21 cellular contexts compared by ENCODE assay signal in genomic region chr15:38521316-38521715, GRCh38. TPM values are rescaled to one million over a fixed set of nuclear protein-coding genes. Genes with fewer than 3 reads are reported as not detected.
DNase-seq lines count a peak whose midpoint lies in the region; ATAC-seq and TF ChIP-seq lines count a peak whose summit lies in the region.
"Had no signal": no experiment of that assay in that cellular context is flagged by ENCODE, and none has a peak within 500 bp of the region (broad histone marks: within the 10 kb centered on the region; RNA-seq: fewer than 3 reads in every experiment).

No MANE protein-coding gene starts in this region.

- no peaks in the 10 kb centered on the region for H3K9me3 ChIP-seq in Loucy (ENCODE audit: insufficient read depth, low read depth, low read length)
- no peaks in the 10 kb centered on the region for H3K9me3 ChIP-seq in osteoblast (ENCODE audit: low read depth, low read length)
- H3K9me3 ChIP-seq: heart right ventricle, right lobe of liver, thyroid gland had no signal

- H3K27ac Mint-ChIP-seq in activated T-cell treated with anti-CD3 and anti-CD28 coated beads, Interleukin-2, amount 50 U/mL, for 24 hours: peak overlapping the region; percentile 82
- peak overlapping the region; percentile 65 for H3K27ac Mint-ChIP-seq in activated T-helper 17 cell treated with anti-CD3 and anti-CD28 coated beads, Interleukin-2, amount 50 U/mL, for 72 hours
- H3K27ac Mint-ChIP-seq: activated naive CD8-positive, alpha-beta T cell treated with anti-CD3 and anti-CD28 coated beads, Interleukin-2, amount 10 ng/mL, durations not matched to agents 7 days and 5 days had no signal

- no peak overlapping the region for H3K27ac ChIP-seq in osteoblast (ENCODE audit: low read depth, low read length)
- H3K27ac ChIP-seq: brain microvascular endothelial cell, coronary artery, heart right ventricle, right lobe of liver, RWPE1, thyroid gland had no signal

- no peaks in the 10 kb centered on the region for H3K4me1 ChIP-seq in Loucy (ENCODE audit: insufficient read depth, low read length, poor library complexity, severe bottlenecking)
- H3K4me1 ChIP-seq in osteoblast (ENCODE audit: insufficient read depth, low read length): peaks cover 21% of the 10 kb centered on the region
- H3K4me1 ChIP-seq: heart right ventricle, right lobe of liver, thyroid gland had no signal

- no peak overlapping the region for H3K9ac ChIP-seq in Loucy (ENCODE audit: low read depth, low read length, poor library complexity, severe bottlenecking)

- peaks cover 87% of the 10 kb centered on the region for H3K36me3 Mint-ChIP-seq in activated T-cell treated with anti-CD3 and anti-CD28 coated beads, Interleukin-2, amount 50 U/mL, for 24 hours (ENCODE audit: low read depth)
- H3K36me3 Mint-ChIP-seq in activated T-helper 17 cell treated with anti-CD3 and anti-CD28 coated beads, Interleukin-2, amount 50 U/mL, for 72 hours (ENCODE audit: low read depth): peaks cover 99% of the 10 kb centered on the region

- H3K9me3 Mint-ChIP-seq in activated T-cell treated with anti-CD3 and anti-CD28 coated beads, Interleukin-2, amount 50 U/mL, for 24 hours: no peaks in the 10 kb centered on the region
- no peaks in the 10 kb centered on the region for H3K9me3 Mint-ChIP-seq in activated T-helper 17 cell treated with anti-CD3 and anti-CD28 coated beads, Interleukin-2, amount 50 U/mL, for 72 hours
- H3K9me3 Mint-ChIP-seq: activated naive CD8-positive, alpha-beta T cell treated with anti-CD3 and anti-CD28 coated beads, Interleukin-2, amount 10 ng/mL, durations not matched to agents 7 days and 5 days had no signal

- no peaks in the 10 kb centered on the region for H3K27me3 Mint-ChIP-seq in activated T-cell treated with anti-CD3 and anti-CD28 coated beads, Interleukin-2, amount 50 U/mL, for 24 hours
- no peaks in the 10 kb centered on the region for H3K27me3 Mint-ChIP-seq in activated T-helper 17 cell treated with anti-CD3 and anti-CD28 coated beads, Interleukin-2, amount 50 U/mL, for 72 hours
- H3K27me3 Mint-ChIP-seq: activated naive CD8-positive, alpha-beta T cell treated with anti-CD3 and anti-CD28 coated beads, Interleukin-2, amount 10 ng/mL, durations not matched to agents 7 days and 5 days had no signal

- ATAC-seq in activated T-helper 17 cell treated with anti-CD3 and anti-CD28 coated beads, Interleukin-2, amount 50 U/mL, for 72 hours (replicated peaks): no peak
- ATAC-seq: heart right ventricle, right lobe of liver had no signal

- no peaks in the 10 kb centered on the region for H3F3A ChIP-seq in Loucy (ENCODE audit: low read depth)

- H3K36me3 ChIP-seq in Loucy (ENCODE audit: insufficient read depth, low read length) (peaks cover 44% of the 10 kb centered on the region; the same call in 1 of the 2 replicates), osteoblast (ENCODE audit: insufficient read depth, low read length) (no peaks in the 10 kb centered on the region)
- H3K36me3 ChIP-seq: brain microvascular endothelial cell, heart right ventricle, right lobe of liver, thyroid gland had no signal

- H4K20me1 ChIP-seq in Loucy (ENCODE audit: insufficient read depth, low read length, poor library complexity, severe bottlenecking) (no peaks in the 10 kb centered on the region), osteoblast (ENCODE audit: insufficient read depth, low read length) (no peaks in the 10 kb centered on the region)

- H3K4me3 Mint-ChIP-seq in activated T-cell treated with anti-CD3 and anti-CD28 coated beads, Interleukin-2, amount 50 U/mL, for 24 hours: no peak overlapping the region
- no peak overlapping the region for H3K4me3 Mint-ChIP-seq in activated T-helper 17 cell treated with anti-CD3 and anti-CD28 coated beads, Interleukin-2, amount 50 U/mL, for 72 hours
- H3K4me3 Mint-ChIP-seq: activated naive CD8-positive, alpha-beta T cell treated with anti-CD3 and anti-CD28 coated beads, Interleukin-2, amount 10 ng/mL, durations not matched to agents 7 days and 5 days had no signal

- H3K9me2 ChIP-seq in Loucy (replicated peaks; ENCODE audit: low read depth, low read length): no peaks in the 10 kb centered on the region

- TF ChIP-seq CTCF in Loucy (conservative IDR thresholded peaks at IDR 0.05; ENCODE audit: low read length): 0 out of 2 replicates have a peak, but pooled peaks have one; percentile 11
- no peak for TF ChIP-seq CTCF in osteoblast (IDR thresholded peaks at IDR 0.05; ENCODE audit: extremely low read depth, low read depth, low read length)

- no peak for DNase-seq in activated T-cell treated with anti-CD3 and anti-CD28 coated beads, Interleukin-2, amount 50 U/mL, for 24 hours
- DNase-seq in activated T-cell treated with anti-CD3 and anti-CD28 coated beads for 4 hours: no peak
- DNase-seq in osteoblast (ENCODE audit: insufficient read length, low spot score, missing footprints): no peak
- no peak for DNase-seq in UCSD-AML1 (lab: John Stamatoyannopoulos, UW; ENCODE audit: unreplicated experiment)
- DNase-seq in inferior parietal cortex (ENCODE audit: extremely low spot score): no peak
- no peak for DNase-seq in NOMO-1 (lab: John Stamatoyannopoulos, UW; ENCODE audit: unreplicated experiment in 2 of 2)
- DNase-seq: activated naive CD8-positive, alpha-beta T cell treated with anti-CD3 and anti-CD28 coated beads, Interleukin-2, amount 10 ng/mL, durations not matched to agents 7 days and 5 days; brain microvascular endothelial cell; heart right ventricle; KBM-7; MV-4-11; NCI-H187 treated with DMSO at 0.1 percent for 48 hours; NK-92 treated with Interleukin-12 subunit alpha and Interleukin-12 subunit beta, amount 100 ng/mL, for 24 hours; right lobe of liver; stimulated activated CD4-positive, alpha-beta T cell treated with anti-CD3 and anti-CD28 coated beads, Interleukin-15, amount 100 ng/mL, for 24 hours; thyroid gland had no signal

- peaks cover 76% of the 10 kb centered on the region for H3K4me1 Mint-ChIP-seq in activated T-cell treated with anti-CD3 and anti-CD28 coated beads, Interleukin-2, amount 50 U/mL, for 24 hours (ENCODE audit: low read depth)
- peaks cover 44% of the 10 kb centered on the region for H3K4me1 Mint-ChIP-seq in activated T-helper 17 cell treated with anti-CD3 and anti-CD28 coated beads, Interleukin-2, amount 50 U/mL, for 72 hours

- H3K4me3 ChIP-seq in Loucy (ENCODE audit: low read length, poor library complexity, severe bottlenecking) (no peak overlapping the region), osteoblast (ENCODE audit: insufficient read depth, low read length) (no peak overlapping the region)
- H3K4me3 ChIP-seq: coronary artery, heart right ventricle, lung, right lobe of liver, thyroid gland had no signal

- no peaks in the 10 kb centered on the region for H3K79me2 ChIP-seq in Loucy (ENCODE audit: insufficient read depth, low read length)
- H3K79me2 ChIP-seq in osteoblast (ENCODE audit: insufficient read depth, low read length): no peaks in the 10 kb centered on the region

- H3K4me2 ChIP-seq in Loucy (ENCODE audit: low read depth, low read length, poor library complexity, severe bottlenecking) (no peak overlapping the region), osteoblast (ENCODE audit: insufficient read depth, low read length) (no peak overlapping the region)

- H2AFZ ChIP-seq in Loucy (ENCODE audit: low read length): no peak overlapping the region
- peak overlapping the region; percentile 32 for H2AFZ ChIP-seq in osteoblast (ENCODE audit: low read length)

- H3K27me3 ChIP-seq in Loucy (ENCODE audit: insufficient read depth, low read length, poor library complexity, severe bottlenecking) (no peaks in the 10 kb centered on the region), osteoblast (ENCODE audit: insufficient read depth, low read length) (no peaks in the 10 kb centered on the region)
- H3K27me3 ChIP-seq: brain microvascular endothelial cell, right lobe of liver, thyroid gland had no signal

RNA-seq across cellular contexts. Expression of gene RASGRP1, which starts 43.3 kb away (rescaled TPM):
- 100 to 1,000 TPM; 118 to 164 TPM for total RNA-seq in activated T-helper 17 cell treated with anti-CD3 and anti-CD28 coated beads, Interleukin-2, amount 50 U/mL, for 72 hours
- 0.36 and 0.59 TPM in 2 replicates for total RNA-seq in osteoblast

Comparison
In these comparisons a context has a peak if more than half of its experiments do, and no peak if none do; other contexts are left out.
1. RNA of gene RASGRP1, which starts 43.3 kb away (total RNA-seq): 118 to 164 TPM in activated T-helper 17 cell treated with anti-CD3 and anti-CD28 coated beads, Interleukin-2, amount 50 U/mL, for 72 hours; 0.36 to 0.59 TPM in osteoblast; every median in the first group is over 10 times any median in the second.